ENCODE assay signal across 20 cellular contexts in the genomic region with DNA sequence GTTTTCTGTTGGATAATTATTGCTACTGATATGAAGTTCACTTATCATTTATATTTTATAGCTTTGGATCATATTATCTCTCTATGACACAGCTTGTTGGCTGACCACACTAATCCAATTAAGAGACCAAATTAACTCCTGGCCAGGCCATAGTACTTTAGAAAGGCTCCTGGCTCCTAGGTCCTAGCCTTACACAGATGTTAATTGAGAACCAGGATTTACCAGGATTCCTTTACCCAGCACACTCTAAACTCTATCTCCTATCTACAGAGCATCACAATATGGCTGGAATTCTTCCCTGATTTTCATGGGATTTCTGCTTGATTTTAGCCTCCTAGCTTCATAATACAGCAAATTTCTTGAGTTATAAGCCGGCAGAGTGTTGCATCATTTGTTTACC.
"Had no signal": no experiment of that assay in that cellular context is flagged by ENCODE, and none has a peak within 500 bp of the region (broad histone marks: within the 10 kb centered on the region; RNA-seq: fewer than 3 reads in every experiment).

No MANE protein-coding gene starts in this region.

- H3K27me3 ChIP-seq: left lung, sigmoid colon, tibial nerve, upper lobe of left lung, uterus had no signal

- H3K27ac Mint-ChIP-seq: naive thymus-derived CD4-positive, alpha-beta T cell; nephron; stimulated activated naive B cell treated with anti-CD40 and anti-IgM and Interleukin-4, amounts not matched to agents 10 μg/mL and 1 μg/mL and 100 μg/mL, for 72 hours; stimulated activated naive CD8-positive, alpha-beta T cell treated with anti-CD3 and anti-CD28 coated beads, Interleukin-15, Interleukin-2, amounts not matched to agents 100 ng/mL and 50 ng/mL, for 24 hours had no signal

- ATAC-seq: left lung; naive thymus-derived CD4-positive, alpha-beta T cell; right cardiac atrium; stimulated activated naive B cell treated with anti-CD40 and anti-IgM and Interleukin-4, amounts not matched to agents 10 μg/mL and 1 μg/mL and 100 μg/mL, for 72 hours had no signal

- H3K36me3 Mint-ChIP-seq: naive thymus-derived CD4-positive, alpha-beta T cell; stimulated activated naive B cell treated with anti-CD40 and anti-IgM and Interleukin-4, amounts not matched to agents 10 μg/mL and 1 μg/mL and 100 μg/mL, for 72 hours had no signal

- H3K27ac ChIP-seq: dorsolateral prefrontal cortex, left lung, prostate gland, sigmoid colon, thoracic aorta, tibial nerve, upper lobe of left lung, uterus had no signal

- H3K4me3 ChIP-seq: dorsolateral prefrontal cortex, left lung, prostate gland, sigmoid colon, thoracic aorta, tibial nerve, upper lobe of left lung, uterus had no signal

- H3K4me1 ChIP-seq: left lung, prostate gland, sigmoid colon, tibial nerve, upper lobe of left lung, uterus had no signal

- H3K27me3 Mint-ChIP-seq: stimulated activated naive B cell treated with anti-CD40 and anti-IgM and Interleukin-4, amounts not matched to agents 10 μg/mL and 1 μg/mL and 100 μg/mL, for 72 hours; stimulated activated naive CD8-positive, alpha-beta T cell treated with anti-CD3 and anti-CD28 coated beads, Interleukin-15, Interleukin-2, amounts not matched to agents 100 ng/mL and 50 ng/mL, for 24 hours had no signal

- DNase-seq: dorsolateral prefrontal cortex; effector CD4-positive, alpha-beta T cell; hypothalamus; kidney; left lung; mesenchymal stem cell; midbrain; naive thymus-derived CD4-positive, alpha-beta T cell; nucleus accumbens; right cardiac atrium; sigmoid colon; stimulated activated CD4-positive, alpha-beta T cell treated with anti-CD3 and anti-CD28 coated beads, Interleukin-4, amount 100 ng/mL, for 4 hours; stimulated activated naive B cell treated with anti-CD40 and anti-IgM and Interleukin-4, amounts not matched to agents 10 μg/mL and 1 μg/mL and 100 μg/mL, for 72 hours; upper lobe of left lung; uterus had no signal

- H3K9me3 ChIP-seq: left lung, prostate gland, sigmoid colon, thoracic aorta, tibial nerve, upper lobe of left lung, uterus had no signal

- H3K4me3 Mint-ChIP-seq: naive thymus-derived CD4-positive, alpha-beta T cell; nephron; stimulated activated naive B cell treated with anti-CD40 and anti-IgM and Interleukin-4, amounts not matched to agents 10 μg/mL and 1 μg/mL and 100 μg/mL, for 72 hours; stimulated activated naive CD8-positive, alpha-beta T cell treated with anti-CD3 and anti-CD28 coated beads, Interleukin-15, Interleukin-2, amounts not matched to agents 100 ng/mL and 50 ng/mL, for 24 hours had no signal

- H3K4me1 Mint-ChIP-seq: naive thymus-derived CD4-positive, alpha-beta T cell; nephron; stimulated activated naive B cell treated with anti-CD40 and anti-IgM and Interleukin-4, amounts not matched to agents 10 μg/mL and 1 μg/mL and 100 μg/mL, for 72 hours had no signal

- H3K36me3 ChIP-seq: left lung, prostate gland, sigmoid colon, thoracic aorta, tibial nerve, upper lobe of left lung, uterus had no signal
